Comparison of ENCODE assay signal across 8 cellular contexts in genomic region chr3:52705688-52706686, GRCh38. TPM values are rescaled to one million over a fixed set of nuclear protein-coding genes. Genes with fewer than 3 reads are reported as not detected.
DNase-seq lines count a peak whose midpoint lies in the region; ATAC-seq lines count a peak whose summit lies in the region.

A gene with protein sequence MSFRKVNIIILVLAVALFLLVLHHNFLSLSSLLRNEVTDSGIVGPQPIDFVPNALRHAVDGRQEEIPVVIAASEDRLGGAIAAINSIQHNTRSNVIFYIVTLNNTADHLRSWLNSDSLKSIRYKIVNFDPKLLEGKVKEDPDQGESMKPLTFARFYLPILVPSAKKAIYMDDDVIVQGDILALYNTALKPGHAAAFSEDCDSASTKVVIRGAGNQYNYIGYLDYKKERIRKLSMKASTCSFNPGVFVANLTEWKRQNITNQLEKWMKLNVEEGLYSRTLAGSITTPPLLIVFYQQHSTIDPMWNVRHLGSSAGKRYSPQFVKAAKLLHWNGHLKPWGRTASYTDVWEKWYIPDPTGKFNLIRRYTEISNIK (minus strand): TSS chr3:52705791. CDS start chr3:52700460, 5,331 bp downstream.
Gene SPCS1 (plus strand): TSS chr3:52706106. CDS start chr3:52706247, 141 bp downstream.

- peak within 1 kb of the TSS; percentile 92 for H3K27ac Mint-ChIP-seq in activated CD8-positive, alpha-beta T cell treated with anti-CD3 and anti-CD28 coated beads, Interleukin-2, amount 10 ng/mL, durations not matched to agents 7 days and 5 days

- CTCF ChIA-PET in activated CD8-positive, alpha-beta T cell treated with anti-CD3 and anti-CD28 coated beads, Interleukin-2, amount 10 ng/mL, durations not matched to agents 7 days and 5 days (lab: Charles Lee), result interaction anchor here (1.2 to 2.3 kb wide), 2 partner anchors 8 to 15 kb away, joined by 3 to 8 read pairs; no protein-coding TSS in a partner anchor

- no peaks in the 10 kb centered on the region for H3K9me3 Mint-ChIP-seq in activated CD8-positive, alpha-beta T cell treated with anti-CD3 and anti-CD28 coated beads, Interleukin-2, amount 10 ng/mL, durations not matched to agents 7 days and 5 days (ENCODE audit: insufficient read depth)

- no peaks in the 10 kb centered on the region for H3K27me3 Mint-ChIP-seq in activated CD8-positive, alpha-beta T cell treated with anti-CD3 and anti-CD28 coated beads, Interleukin-2, amount 10 ng/mL, durations not matched to agents 7 days and 5 days (ENCODE audit: low read depth)

- peak within 1 kb of the TSS; percentile 96 for H3K4me3 Mint-ChIP-seq in activated CD8-positive, alpha-beta T cell treated with anti-CD3 and anti-CD28 coated beads, Interleukin-2, amount 10 ng/mL, durations not matched to agents 7 days and 5 days

- peak; percentile 76 for ATAC-seq in GM19328 (IDR thresholded peaks at IDR 0.05; ENCODE audit: unreplicated experiment)
- peak; percentile 64 for ATAC-seq in HG03469 (IDR thresholded peaks at IDR 0.05; ENCODE audit: unreplicated experiment)
- ATAC-seq in activated CD8-positive, alpha-beta T cell treated with anti-CD3 and anti-CD28 coated beads, Interleukin-2, amount 10 ng/mL, durations not matched to agents 7 days and 5 days, result peak; percentile 93

- POLR2A ChIA-PET in activated CD8-positive, alpha-beta T cell treated with anti-CD3 and anti-CD28 coated beads, Interleukin-2, amount 10 ng/mL, durations not matched to agents 7 days and 5 days (lab: Charles Lee), result interaction anchor here (0.6 to 4.3 kb wide), 6 partner anchors 13 to 402 kb away, joined by 3 to 25 read pairs (median 4); partner anchors contain the start of genes GNL3, PBRM1 and UQCC5

- H3K4me1 Mint-ChIP-seq in activated CD8-positive, alpha-beta T cell treated with anti-CD3 and anti-CD28 coated beads, Interleukin-2, amount 10 ng/mL, durations not matched to agents 7 days and 5 days (ENCODE audit: low read depth), result peaks cover 35% of the 10 kb centered on the region

- H3K36me3 Mint-ChIP-seq in activated CD8-positive, alpha-beta T cell treated with anti-CD3 and anti-CD28 coated beads, Interleukin-2, amount 10 ng/mL, durations not matched to agents 7 days and 5 days (ENCODE audit: low read depth), result peaks cover 26% of the 10 kb centered on the region

- peak; percentile 50 to 98 (median 91) for DNase-seq in C1 segment of cervical spinal cord (lab: John Stamatoyannopoulos, UW)
- peak; percentile 90 for DNase-seq in NCI-H82 (lab: John Stamatoyannopoulos, UW)
- peak; percentile 87 for DNase-seq in activated CD8-positive, alpha-beta T cell treated with anti-CD3 and anti-CD28 coated beads, Interleukin-2, amount 10 ng/mL, durations not matched to agents 7 days and 5 days
- peak; percentile 82 for DNase-seq in effector CD4-positive, alpha-beta T cell
- DNase-seq in medulla oblongata (ENCODE audit: extremely low spot score), result peak; percentile 90
- DNase-seq in stimulated activated CD8-positive, alpha-beta memory T cell treated with anti-CD3 and anti-CD28 coated beads, Interleukin-12 subunit alpha, Interleukin-12 subunit beta, amount 100 ng/mL, for 1 hour (ENCODE audit: low read depth), result peak; percentile 70

RNA-seq across cellular contexts. Expression of the first gene that starts in this region (rescaled TPM):
- total RNA-seq in activated CD8-positive, alpha-beta T cell treated with anti-CD3 and anti-CD28 coated beads, Interleukin-2, amount 10 ng/mL, durations not matched to agents 7 days and 5 days, result 10 to 100 TPM; 36.4 to 38.2 TPM

RNA-seq across cellular contexts. Expression of gene SPCS1, which starts in this region (rescaled TPM):
- 100 to 1,000 TPM in 1 of 2 experiments, 10 to 100 TPM in 1; 96.1 to 105 TPM for total RNA-seq in activated CD8-positive, alpha-beta T cell treated with anti-CD3 and anti-CD28 coated beads, Interleukin-2, amount 10 ng/mL, durations not matched to agents 7 days and 5 days

Comparison
In these comparisons a context has a peak if more than half of its experiments do, and no peak if none do; other contexts are left out.
1. Peak in every context shown above with its lines: DNase-seq and ATAC-seq.